In genomic region chr10:5447071-5447470, GRCh38 we compare ENCODE assay signal across 8 cellular contexts. TPM values are rescaled to one million over a fixed set of nuclear protein-coding genes. Genes with fewer than 3 reads are reported as not detected.
A peak's percentile ranks its signal among the peaks of the same experiment; 100 is the strongest.
DNase-seq lines count a peak whose midpoint lies in the region; ATAC-seq and TF ChIP-seq lines count a peak whose summit lies in the region.

No MANE protein-coding gene starts in this region.

- peaks cover 26% of the 10 kb centered on the region for H3K4me1 ChIP-seq in GM23248 (ENCODE audit: insufficient read depth)

- no peak for ATAC-seq in HG02852 (IDR thresholded peaks at IDR 0.05; ENCODE audit: unreplicated experiment)

- WGBS in GM23248 (ENCODE audit: low coverage in 1 of 2, low lambda C conversion rate in 2 of 2, missing lambda C conversion rate in 2 of 2), 2 experiments, result 1 to 3% methylated on average over 3 of the region's 3 CpGs

- peak overlapping the region; percentile 69; the same call in 1 of the 2 replicates for H2AFZ ChIP-seq in GM23248

- H3K27me3 ChIP-seq in GM23248 (replicated peaks; ENCODE audit: insufficient read depth), result no peaks in the 10 kb centered on the region

- H3K9me3 ChIP-seq in GM23248 (ENCODE audit: low read depth) (no peaks in the 10 kb centered on the region), SK-N-MC (ENCODE audit: low read depth, low read length) (no peaks in the 10 kb centered on the region)

- TF ChIP-seq CTCF in retinal pigment epithelial cell (conservative IDR thresholded peaks at IDR 0.05; ENCODE audit: low read depth, low read length), result no peak

- no peaks in the 10 kb centered on the region for H3K9me2 ChIP-seq in GM23248 (ENCODE audit: insufficient read depth)

- in situ Hi-C loops in GM23248 (cut with MboI), result no loop called here

- H3K79me2 ChIP-seq in GM23248 (ENCODE audit: insufficient read depth), result peaks cover 83% of the 10 kb centered on the region

- H3F3A ChIP-seq in GM23248 (ENCODE audit: insufficient read depth), result peaks cover 44% of the 10 kb centered on the region

- H3K4me3 ChIP-seq in GM23248, result peak overlapping the region; percentile 79
- peak overlapping the region; percentile 82 for H3K4me3 ChIP-seq in SK-N-MC
- peak overlapping the region; percentile 81 for H3K4me3 ChIP-seq in retinal pigment epithelial cell (ENCODE audit: low read length)

- H3K4me2 ChIP-seq in GM23248 (ENCODE audit: unreplicated experiment), result peak overlapping the region; percentile 96

- H3K27ac ChIP-seq in GM23248, result peak overlapping the region; percentile 74
- H3K27ac ChIP-seq in SK-N-MC, result no peak overlapping the region

- H3K9ac ChIP-seq in GM23248 (peak overlapping the region; percentile 90), SK-N-MC (ENCODE audit: insufficient read length) (peak overlapping the region; percentile 78)

- no peaks in the 10 kb centered on the region for H4K20me1 ChIP-seq in GM23248 (ENCODE audit: insufficient read depth)

- DNase-seq in GM23248 (peak; percentile 75), SK-N-MC (ENCODE audit: low read depth, low spot score) (no peak), fibroblast of peridontal ligament (ENCODE audit: extremely low read depth) (peak; percentile 57), retinal pigment epithelial cell (ENCODE audit: low read depth) (no peak), NCI-H146 treated with DMSO at 0.1 percent for 48 hours (lab: John Stamatoyannopoulos, UW; ENCODE audit: unreplicated experiment) (no peak), NCI-H1930 (lab: John Stamatoyannopoulos, UW) (no peak), cerebellum (ENCODE audit: low spot score) (no peak)

- H3K36me3 ChIP-seq in GM23248 (ENCODE audit: low read depth) (peaks cover 7% of the 10 kb centered on the region), SK-N-MC (ENCODE audit: insufficient read depth, low read length) (peaks cover 2% of the 10 kb centered on the region)

RNA-seq across cellular contexts. Expression of gene NET1, which starts 34.7 kb away (rescaled TPM):
- 40.2 and 42.9 TPM in 2 replicates for total RNA-seq in GM23248 (2014; rRNA removed; shearing (Covaris generic))
- 36.5 and 36.7 TPM in 2 replicates for polyA plus RNA-seq in GM23248 (2016; fragmentation: Nextera tagmentation; extraction: Ambion mirVana)
- total RNA-seq in cerebellum, result 34.7 TPM

RNA-seq across cellular contexts. Expression of gene TUBAL3, which starts 42.4 kb away (rescaled TPM):
- total RNA-seq in GM23248 (2014; rRNA removed; shearing (Covaris generic)), result not detected in 2 replicates
- polyA plus RNA-seq in GM23248 (2016; fragmentation: Nextera tagmentation; extraction: Ambion mirVana), result not detected in 2 replicates
- total RNA-seq in cerebellum, result 0.27 TPM

RNA-seq across cellular contexts. Expression of gene CALML5, which starts 52.3 kb away (rescaled TPM):
- total RNA-seq in GM23248 (2014; rRNA removed; shearing (Covaris generic)), result not detected in 2 replicates
- polyA plus RNA-seq in GM23248 (2016; fragmentation: Nextera tagmentation; extraction: Ambion mirVana), result not detected in 2 replicates
- not detected for total RNA-seq in cerebellum

Comparison
In these comparisons a context has a peak if more than half of its experiments do, and no peak if none do; other contexts are left out.
1. DNase-seq: peak in GM23248 (single experiment) and fibroblast of peridontal ligament (single experiment); none in SK-N-MC (single experiment), retinal pigment epithelial cell (single experiment), NCI-H146 treated with DMSO at 0.1 percent for 48 hours (single experiment), NCI-H1930 (0 of 2) and cerebellum (single experiment).
2. Peak in every context shown above with its lines, with median percentiles within 50 percentile points of each other: H3K4me3 ChIP-seq.